In genomic region chr9:2213830-2214468, GRCh38 we compare ENCODE assay signal across 1 cellular context.
TF ChIP-seq lines count a peak whose summit lies in the region.

No MANE protein-coding gene starts in this region.

TF ChIP-seq in WTC11, 78 proteins besides CTCF, POLR2A, EP300 and RAD21 (continued from another document):
- TF ChIP-seq, protein P1, sequence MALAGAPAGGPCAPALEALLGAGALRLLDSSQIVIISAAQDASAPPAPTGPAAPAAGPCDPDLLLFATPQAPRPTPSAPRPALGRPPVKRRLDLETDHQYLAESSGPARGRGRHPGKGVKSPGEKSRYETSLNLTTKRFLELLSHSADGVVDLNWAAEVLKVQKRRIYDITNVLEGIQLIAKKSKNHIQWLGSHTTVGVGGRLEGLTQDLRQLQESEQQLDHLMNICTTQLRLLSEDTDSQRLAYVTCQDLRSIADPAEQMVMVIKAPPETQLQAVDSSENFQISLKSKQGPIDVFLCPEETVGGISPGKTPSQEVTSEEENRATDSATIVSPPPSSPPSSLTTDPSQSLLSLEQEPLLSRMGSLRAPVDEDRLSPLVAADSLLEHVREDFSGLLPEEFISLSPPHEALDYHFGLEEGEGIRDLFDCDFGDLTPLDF (CRISPR knock-in tag; IDR thresholded peaks at IDR 0.05) = no peak
- no peak for TF ChIP-seq ZNF317 (CRISPR knock-in tag; IDR thresholded peaks at IDR 0.05; ENCODE audit: borderline replicate concordance, low read depth)
- TF ChIP-seq USF2 (CRISPR knock-in tag; IDR thresholded peaks at IDR 0.05) = no peak
- TF ChIP-seq ERG (CRISPR knock-in tag; IDR thresholded peaks at IDR 0.05) = no peak
TF ChIP-seq in WTC11: peak in this region for 0.
